ENCODE assay signal across 1 cellular context in genomic region chr10:127399635-127400034, GRCh38.
TF ChIP-seq lines count a peak whose summit lies in the region.

No MANE protein-coding gene starts in this region.

TF ChIP-seq in GM23338, 12 proteins besides CTCF, POLR2A, EP300 and RAD21 (continued from another document):
- TF ChIP-seq, protein P1, sequence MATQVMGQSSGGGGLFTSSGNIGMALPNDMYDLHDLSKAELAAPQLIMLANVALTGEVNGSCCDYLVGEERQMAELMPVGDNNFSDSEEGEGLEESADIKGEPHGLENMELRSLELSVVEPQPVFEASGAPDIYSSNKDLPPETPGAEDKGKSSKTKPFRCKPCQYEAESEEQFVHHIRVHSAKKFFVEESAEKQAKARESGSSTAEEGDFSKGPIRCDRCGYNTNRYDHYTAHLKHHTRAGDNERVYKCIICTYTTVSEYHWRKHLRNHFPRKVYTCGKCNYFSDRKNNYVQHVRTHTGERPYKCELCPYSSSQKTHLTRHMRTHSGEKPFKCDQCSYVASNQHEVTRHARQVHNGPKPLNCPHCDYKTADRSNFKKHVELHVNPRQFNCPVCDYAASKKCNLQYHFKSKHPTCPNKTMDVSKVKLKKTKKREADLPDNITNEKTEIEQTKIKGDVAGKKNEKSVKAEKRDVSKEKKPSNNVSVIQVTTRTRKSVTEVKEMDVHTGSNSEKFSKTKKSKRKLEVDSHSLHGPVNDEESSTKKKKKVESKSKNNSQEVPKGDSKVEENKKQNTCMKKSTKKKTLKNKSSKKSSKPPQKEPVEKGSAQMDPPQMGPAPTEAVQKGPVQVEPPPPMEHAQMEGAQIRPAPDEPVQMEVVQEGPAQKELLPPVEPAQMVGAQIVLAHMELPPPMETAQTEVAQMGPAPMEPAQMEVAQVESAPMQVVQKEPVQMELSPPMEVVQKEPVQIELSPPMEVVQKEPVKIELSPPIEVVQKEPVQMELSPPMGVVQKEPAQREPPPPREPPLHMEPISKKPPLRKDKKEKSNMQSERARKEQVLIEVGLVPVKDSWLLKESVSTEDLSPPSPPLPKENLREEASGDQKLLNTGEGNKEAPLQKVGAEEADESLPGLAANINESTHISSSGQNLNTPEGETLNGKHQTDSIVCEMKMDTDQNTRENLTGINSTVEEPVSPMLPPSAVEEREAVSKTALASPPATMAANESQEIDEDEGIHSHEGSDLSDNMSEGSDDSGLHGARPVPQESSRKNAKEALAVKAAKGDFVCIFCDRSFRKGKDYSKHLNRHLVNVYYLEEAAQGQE (IDR thresholded peaks at IDR 0.05; ENCODE audit: unreplicated experiment): no peak
